In genomic region chr20:56795492-56795891, GRCh38 we compare ENCODE assay signal across 21 cellular contexts.
"Had no signal": no experiment of that assay in that cellular context is flagged by ENCODE, and none has a peak within 500 bp of the region (broad histone marks: within the 10 kb centered on the region; RNA-seq: fewer than 3 reads in every experiment).

No MANE protein-coding gene starts in this region.

- H3K36me3 ChIP-seq: lower lobe of right lung, prostate gland, right atrium auricular region, tibial nerve, upper lobe of left lung had no signal

- H3K9me3 ChIP-seq: prostate gland, testis had no signal

- H3K4me1 ChIP-seq: foreskin keratinocyte, lower lobe of right lung, parathyroid adenoma, prostate gland, right atrium auricular region, testis, tibial nerve, upper lobe of left lung had no signal

- FAIRE-seq: colon, keratinocyte, urothelium cell line had no signal

- H3K27ac ChIP-seq: dorsolateral prefrontal cortex, foreskin keratinocyte, lower lobe of right lung, parathyroid adenoma, prostate gland, right atrium auricular region, testis, tibial nerve, upper lobe of left lung had no signal

- H3K27me3 ChIP-seq: foreskin keratinocyte, right atrium auricular region, testis, tibial nerve, upper lobe of left lung had no signal

- DNase-seq: cerebellar nuclear complex; dorsolateral prefrontal cortex; effector CD4-positive, alpha-beta T cell; foreskin keratinocyte; hypothalamus; left ventricle myocardium superior; lower lobe of right lung; natural killer cell; stimulated activated CD4-positive, alpha-beta T cell treated with anti-CD3 and anti-CD28 coated beads, Interleukin-2, amount 100 ng/mL, for 24 hours; stimulated activated CD4-positive, alpha-beta T cell treated with anti-CD3 and anti-CD28 coated beads, Interleukin-4, amount 100 ng/mL, for 24 hours; stimulated activated naive CD4-positive, alpha-beta T cell treated with Interleukin-2 at 50 U/mL for 16 hours; substantia nigra; testis; upper lobe of left lung had no signal

- H3K4me3 ChIP-seq: dorsolateral prefrontal cortex, lower lobe of right lung, prostate gland, right atrium auricular region, testis, tibial nerve, upper lobe of left lung had no signal
